ENCODE assay signal across 8 cellular contexts in genomic region chr13:30978981-30979956, GRCh38. TPM values are rescaled to one million over a fixed set of nuclear protein-coding genes. Genes with fewer than 3 reads are reported as not detected.
DNase-seq lines count a peak whose midpoint lies in the region; ATAC-seq and TF ChIP-seq lines count a peak whose summit lies in the region.

No MANE protein-coding gene starts in this region.

- peak; percentile 50 for TF ChIP-seq CTCF in AG10803 (conservative IDR thresholded peaks at IDR 0.05; ENCODE audit: low read length)
- TF ChIP-seq CTCF in WTC11 (IDR thresholded peaks at IDR 0.05) = peak; percentile 83
- peak; percentile 61 for TF ChIP-seq CTCF in neural crest cell (conservative IDR thresholded peaks at IDR 0.05)

- H3K4me3 Mint-ChIP-seq in WTC11 = no peak overlapping the region
- H3K4me3 Mint-ChIP-seq in neural crest cell = no peak overlapping the region

- no peak overlapping the region for H3K4me3 ChIP-seq in AG10803 (ENCODE audit: low read length)
- H3K4me3 ChIP-seq in effector memory CD4-positive, alpha-beta T cell (ENCODE audit: insufficient read depth, low read depth, low read length, poor library complexity, severe bottlenecking) = no peak overlapping the region

- no peaks in the 10 kb centered on the region; the same call in 1 of the 2 replicates for H3K27me3 Mint-ChIP-seq in WTC11 (ENCODE audit: low read depth)
- no peaks in the 10 kb centered on the region for H3K27me3 Mint-ChIP-seq in neural crest cell (ENCODE audit: low read depth)

- ATAC-seq in WTC11 = peak; percentile 96
- no peak for ATAC-seq in GM18519 (IDR thresholded peaks at IDR 0.05; ENCODE audit: low FRiP score, unreplicated experiment)

- no peak for DNase-seq in AG10803 (ENCODE audit: low read depth)
- DNase-seq in HEK293T (ENCODE audit: extremely low spot score) = peak; percentile 49
- peak; percentile 92 for DNase-seq in WTC11 (ENCODE audit: low spot score)
- DNase-seq in effector memory CD4-positive, alpha-beta T cell = peak in 2 of 3 donors; percentile 0 to 20
- peak; percentile 48 for DNase-seq in neural crest cell (ENCODE audit: low read depth, low spot score)
- no peak for DNase-seq in DMS114 treated with DMSO at 0.1 percent for 48 hours (lab: John Stamatoyannopoulos, UW; ENCODE audit: unreplicated experiment)
- DNase-seq in NCI-H1048 (lab: John Stamatoyannopoulos, UW) = no peak

- no peak overlapping the region for H3K27ac ChIP-seq in effector memory CD4-positive, alpha-beta T cell (ENCODE audit: insufficient read depth, low read length, poor library complexity, severe bottlenecking)

- POLR2A ChIA-PET in HEK293T (lab: Yijun Ruan, JAX) (no interaction called here), WTC11 (lab: Charles Lee) (interaction anchor here (1.0 to 1.2 kb wide), 2 partner anchors 32 to 362 kb away, joined by 3 read pairs; no protein-coding TSS in a partner anchor)

- H3K27me3 ChIP-seq in effector memory CD4-positive, alpha-beta T cell (replicated peaks; ENCODE audit: control insufficient read depth, insufficient read depth, low read length, poor library complexity, severe bottlenecking) = no peaks in the 10 kb centered on the region

- H3K9me3 ChIP-seq in effector memory CD4-positive, alpha-beta T cell (ENCODE audit: control insufficient read depth, low read length) = no peaks in the 10 kb centered on the region

- H3K36me3 Mint-ChIP-seq in WTC11 (no peaks in the 10 kb centered on the region), neural crest cell (ENCODE audit: low read depth) (no peaks in the 10 kb centered on the region)

- H3K4me1 Mint-ChIP-seq in WTC11 = peaks cover 16% of the 10 kb centered on the region
- peaks cover 11% of the 10 kb centered on the region for H3K4me1 Mint-ChIP-seq in neural crest cell

- no peaks in the 10 kb centered on the region for H3K4me1 ChIP-seq in effector memory CD4-positive, alpha-beta T cell (ENCODE audit: control insufficient read depth, insufficient read depth, low read length, poor library complexity, severe bottlenecking)

- CTCF ChIA-PET in HEK293T (lab: Yijun Ruan, JAX) (interaction anchor here (0.5 to 1.7 kb wide), 13 partner anchors 8 to 294 kb away, joined by 3 to 10 read pairs (median 3); no protein-coding TSS in a partner anchor), WTC11 (lab: Charles Lee) (interaction anchor here (0.5 to 5.2 kb wide), 53 partner anchors 8 to 1052 kb away, joined by 3 to 61 read pairs (median 5); partner anchors contain the start of genes FRY, MEDAG, TEX26 and UBE2L5)

- H3K36me3 ChIP-seq in effector memory CD4-positive, alpha-beta T cell (ENCODE audit: control insufficient read depth, insufficient read depth, low read length) = no peaks in the 10 kb centered on the region

- H3K9me3 Mint-ChIP-seq in WTC11 (no peaks in the 10 kb centered on the region), neural crest cell (no peaks in the 10 kb centered on the region)

- H3K27ac Mint-ChIP-seq in WTC11 = no peak overlapping the region
- H3K27ac Mint-ChIP-seq in neural crest cell (ENCODE audit: unreplicated experiment) = no peak overlapping the region

TF ChIP-seq in HEK293T, 16 proteins besides CTCF, POLR2A, EP300 and RAD21:
- TF ChIP-seq PKNOX1 (IDR thresholded peaks at IDR 0.05) (no peak), FOXK2 (IDR thresholded peaks at IDR 0.05) (no peak), TARDBP (IDR thresholded peaks at IDR 0.05) (no peak), NFRKB (IDR thresholded peaks at IDR 0.05) (no peak), FOXA1 (IDR thresholded peaks at IDR 0.05) (no peak), SUZ12 (IDR thresholded peaks at IDR 0.05) (no peak), BHLHE40 (IDR thresholded peaks at IDR 0.05; ENCODE audit: borderline replicate concordance) (no peak), ZNF384 (IDR thresholded peaks at IDR 0.05) (no peak), LEF1 (IDR thresholded peaks at IDR 0.05; ENCODE audit: borderline replicate concordance) (no peak), HDGF (IDR thresholded peaks at IDR 0.05; ENCODE audit: borderline replicate concordance) (no peak), FOXM1 (IDR thresholded peaks at IDR 0.05; ENCODE audit: borderline replicate concordance) (no peak), ARNT (IDR thresholded peaks at IDR 0.05) (no peak), L3MBTL2 (conservative IDR thresholded peaks at IDR 0.05) (no peak)

TF ChIP-seq in WTC11, 78 proteins besides CTCF, POLR2A, EP300 and RAD21:
- no peak; the same call in 1 of the 2 replicates for TF ChIP-seq AFF4 (CRISPR knock-in tag; IDR thresholded peaks at IDR 0.05; ENCODE audit: borderline replicate concordance)
- 0 out of 2 replicates have a peak, but pooled peaks have one; percentile 37 for TF ChIP-seq ZNF423 (CRISPR knock-in tag; IDR thresholded peaks at IDR 0.05)
- peak; percentile 56; the same call in 1 of the 2 replicates for TF ChIP-seq MAX (CRISPR knock-in tag; IDR thresholded peaks at IDR 0.05)

RNA-seq across cellular contexts. Expression of gene TEX26, which starts 46.8 kb away (rescaled TPM):
- not detected in 3 replicates for total RNA-seq in WTC11 (2021)
- not detected in 2 replicates for total RNA-seq in neural crest cell

Comparison
In these comparisons a context has a peak if more than half of its experiments do, and no peak if none do; other contexts are left out.
1. DNase-seq: peak in HEK293T (single experiment), WTC11 (single experiment), effector memory CD4-positive, alpha-beta T cell (2 of 3) and neural crest cell (single experiment); none in AG10803 (single experiment), DMS114 treated with DMSO at 0.1 percent for 48 hours (single experiment) and NCI-H1048 (single experiment).
2. Peak in every context shown above with its lines, with median percentiles within 50 percentile points of each other: CTCF ChIP-seq.